15 cellular contexts compared by ENCODE assay signal in genomic region chr2:118124293-118124891, GRCh38. TPM values are rescaled to one million over a fixed set of nuclear protein-coding genes. Genes with fewer than 3 reads are reported as not detected.
DNase-seq lines count a peak whose midpoint lies in the region; ATAC-seq and TF ChIP-seq lines count a peak whose summit lies in the region.
"Had no signal": no experiment of that assay in that cellular context is flagged by ENCODE, and none has a peak within 500 bp of the region (broad histone marks: within the 10 kb centered on the region; RNA-seq: fewer than 3 reads in every experiment).

No MANE protein-coding gene starts in this region.

- no peak for TF ChIP-seq CTCF in cardiac fibroblast (IDR thresholded peaks at IDR 0.05; ENCODE audit: low read depth, low read length)
- no peak for TF ChIP-seq CTCF in osteoblast (IDR thresholded peaks at IDR 0.05; ENCODE audit: extremely low read depth, low read depth, low read length)

- H2BK5ac ChIP-seq in trophoblast cell (ENCODE audit: low read depth, low read length, poor library complexity): no peak overlapping the region

- H3K23ac ChIP-seq in trophoblast cell (ENCODE audit: low read length): no peak overlapping the region

- H3K4ac ChIP-seq in trophoblast cell (ENCODE audit: low read depth, low read length): no peak overlapping the region

- H3K27me3 ChIP-seq in osteoblast (ENCODE audit: insufficient read depth, low read length) (no peaks in the 10 kb centered on the region), trophoblast cell (ENCODE audit: insufficient read depth, low read length) (no peaks in the 10 kb centered on the region), H7 (ENCODE audit: control insufficient read depth, insufficient read depth, low read length) (no peaks in the 10 kb centered on the region)
- H3K27me3 ChIP-seq: tibial nerve had no signal

- no peak overlapping the region for H2BK120ac ChIP-seq in trophoblast cell (ENCODE audit: insufficient read depth, low read length, poor library complexity)

- no peak overlapping the region for H4K91ac ChIP-seq in trophoblast cell (ENCODE audit: low read depth, low read length)

- H3K79me2 ChIP-seq in osteoblast (ENCODE audit: insufficient read depth, low read length) (no peaks in the 10 kb centered on the region), trophoblast cell (ENCODE audit: control insufficient read depth, insufficient read depth, low read length, poor library complexity) (no peaks in the 10 kb centered on the region)

- H3K4me2 ChIP-seq in osteoblast (ENCODE audit: insufficient read depth, low read length) (peak overlapping the region; percentile 47), trophoblast cell (ENCODE audit: low read length) (no peak overlapping the region)

- no peak overlapping the region for H3K4me3 ChIP-seq in cardiac fibroblast (replicated peaks in 1 of 2; ENCODE audit: low read depth in 2 of 2, low read length in 2 of 2)
- no peak overlapping the region for H3K4me3 ChIP-seq in osteoblast (ENCODE audit: insufficient read depth, low read length)
- H3K4me3 ChIP-seq in trophoblast cell (ENCODE audit: low read depth, low read length): no peak overlapping the region
- no peak overlapping the region for H3K4me3 ChIP-seq in H7 (ENCODE audit: insufficient read depth, low read depth, low read length)
- H3K4me3 ChIP-seq: tibial nerve had no signal

- H3K27ac ChIP-seq in osteoblast (ENCODE audit: low read depth, low read length) (peak overlapping the region; percentile 76), trophoblast cell (ENCODE audit: low read depth, low read length) (no peak overlapping the region)

- H2AFZ ChIP-seq in osteoblast (ENCODE audit: low read length) (peak overlapping the region; percentile 35), trophoblast cell (ENCODE audit: insufficient read depth, low read length, poor library complexity) (no peak overlapping the region)

- H2BK12ac ChIP-seq in trophoblast cell (ENCODE audit: low read length): no peak overlapping the region

- H4K12ac ChIP-seq in trophoblast cell (ENCODE audit: low read depth, low read length): no peak overlapping the region

- H3K79me1 ChIP-seq in trophoblast cell (ENCODE audit: low read length): no peaks in the 10 kb centered on the region

- H3K4me1 ChIP-seq in osteoblast (ENCODE audit: insufficient read depth, low read length): peaks cover 38% of the 10 kb centered on the region
- no peaks in the 10 kb centered on the region for H3K4me1 ChIP-seq in trophoblast cell (ENCODE audit: control insufficient read depth in 1 of 2, insufficient read depth in 2 of 2, low read length in 2 of 2)

- H3K9ac ChIP-seq in trophoblast cell (ENCODE audit: low read length): no peak overlapping the region

- H2AK5ac ChIP-seq in trophoblast cell (ENCODE audit: low read length): no peak overlapping the region

- DNase-seq in NAMALWA (ENCODE audit: low spot score) (peak; percentile 23), cardiac fibroblast (ENCODE audit: low read depth in 2 of 2) (peak; percentile 1 to 10), osteoblast (ENCODE audit: insufficient read length, low spot score, missing footprints) (no peak), trophoblast cell (no peak), H7 (no peak), left colon (no peak)
- DNase-seq: activated CD8-positive, alpha-beta T cell treated with anti-CD3 and anti-CD28 coated beads for 36 hours; activated effector memory CD4-positive, alpha-beta T cell treated with Interleukin-2 at 50 U/mL for 16 hours; NCI-H1930; NCI-H526 treated with DMSO at 0.1 percent for 48 hours; Right ventricle myocardium superior; stimulated activated CD4-positive, alpha-beta T cell treated with anti-CD3 and anti-CD28 coated beads, Interleukin-15, amount 100 ng/mL, for 24 hours had no signal

- H3K18ac ChIP-seq in trophoblast cell (ENCODE audit: low read length): no peak overlapping the region

- WGBS in trophoblast cell (ENCODE audit: extremely low coverage, insufficient coverage, insufficient read length): no CpG with 5 or more reads among the region's 8 CpGs

- no peak overlapping the region for H4K8ac ChIP-seq in trophoblast cell (ENCODE audit: low read depth, low read length)

- no peak overlapping the region for H3K14ac ChIP-seq in trophoblast cell (ENCODE audit: low read length)

- no peaks in the 10 kb centered on the region for H4K20me1 ChIP-seq in osteoblast (ENCODE audit: insufficient read depth, low read length)

- peak; percentile 48 for ATAC-seq in GM18909 (IDR thresholded peaks at IDR 0.05; ENCODE audit: poor library complexity, unreplicated experiment)
- ATAC-seq in left colon: no peak
- no peak for ATAC-seq in HG03457 (IDR thresholded peaks at IDR 0.05; ENCODE audit: unreplicated experiment)
- ATAC-seq: activated CD8-positive, alpha-beta T cell treated with anti-CD3 and anti-CD28 coated beads for 36 hours had no signal

- intact Hi-C loops in left colon (cut with DNase I, micrococcal nuclease): no loop called here

- no peaks in the 10 kb centered on the region for H3K9me3 ChIP-seq in osteoblast (ENCODE audit: low read depth, low read length)
- H3K9me3 ChIP-seq in trophoblast cell (ENCODE audit: insufficient read depth, low read depth, low read length): no peaks in the 10 kb centered on the region
- H3K9me3 ChIP-seq: tibial nerve had no signal

- no peaks in the 10 kb centered on the region for H3K36me3 ChIP-seq in osteoblast (ENCODE audit: insufficient read depth, low read length)
- no peaks in the 10 kb centered on the region for H3K36me3 ChIP-seq in trophoblast cell (ENCODE audit: control insufficient read depth in 1 of 2, insufficient read depth in 2 of 2, low read length in 2 of 2)
- H3K36me3 ChIP-seq in H7 (replicated peaks; ENCODE audit: control insufficient read depth, insufficient read depth, low read length): no peaks in the 10 kb centered on the region
- H3K36me3 ChIP-seq: tibial nerve had no signal

RNA-seq across cellular contexts. Expression of gene INSIG2, which starts 36.1 kb away (rescaled TPM):
- total RNA-seq in osteoblast (20.6 and 22.1 TPM in 2 replicates), left colon (10 to 100 TPM; 12.7 to 20.6 TPM)
- 7.8 and 8.2 TPM in 2 replicates for polyA plus RNA-seq in trophoblast cell (2013)
- 4.6 and 7.3 TPM in 2 replicates for total RNA-seq in H7 (2014; rRNA removed; shearing (Covaris generic))

Comparison
In these comparisons a context has a peak if more than half of its experiments do, and no peak if none do; other contexts are left out.
1. DNase-seq: peak in NAMALWA (single experiment) and cardiac fibroblast (2 of 2); none in osteoblast (single experiment), trophoblast cell (0 of 2), H7 (single experiment) and left colon (0 of 2).